ENCODE assay signal across 8 cellular contexts in the genomic region with DNA sequence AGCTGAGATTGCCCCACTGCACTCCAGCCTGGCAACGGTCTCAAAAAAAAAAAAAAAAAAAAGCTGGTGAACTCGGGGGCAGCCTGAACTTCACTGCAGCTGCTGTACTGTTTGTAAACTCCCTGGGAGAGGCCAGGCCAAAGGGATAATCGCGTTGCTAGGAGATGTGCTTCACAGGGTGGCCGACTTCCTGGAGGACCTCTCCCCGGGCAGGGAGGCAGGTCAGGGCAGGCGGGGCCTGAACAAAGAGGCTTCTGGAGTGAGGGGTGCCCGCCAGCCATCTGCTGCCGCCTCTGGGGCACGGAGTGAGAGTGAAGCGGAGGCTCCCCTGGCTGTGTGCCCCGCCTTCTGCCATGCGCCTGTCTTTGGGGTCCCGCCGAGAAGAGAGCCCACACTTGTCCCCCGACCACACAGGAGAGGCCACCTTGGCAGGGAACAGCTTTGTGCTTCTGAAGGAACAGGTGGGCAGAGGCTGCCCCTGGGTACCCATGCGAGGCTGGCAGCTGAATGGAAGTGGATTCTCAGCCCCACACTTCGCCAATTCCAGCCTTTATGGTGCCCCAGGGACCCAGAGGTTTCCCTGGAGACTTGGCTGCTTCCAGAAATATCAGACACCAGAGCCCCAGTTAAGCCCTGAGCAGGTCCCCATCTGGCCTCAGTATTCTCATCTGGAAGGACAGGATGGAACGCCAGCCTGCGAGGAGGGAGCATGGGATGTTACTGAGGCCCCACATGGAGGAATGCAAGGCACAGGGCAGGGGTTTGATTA. TPM values are rescaled to one million over a fixed set of nuclear protein-coding genes. Genes with fewer than 3 reads are reported as not detected.
DNase-seq lines count a peak whose midpoint lies in the region; ATAC-seq and TF ChIP-seq lines count a peak whose summit lies in the region.
"Had no signal": no experiment of that assay in that cellular context is flagged by ENCODE, and none has a peak within 500 bp of the region (broad histone marks: within the 10 kb centered on the region; RNA-seq: fewer than 3 reads in every experiment).

No MANE protein-coding gene starts in this region.

- H3K27me3 Mint-ChIP-seq in natural killer cell treated with Interleukin-12 subunit alpha and Interleukin-12 subunit beta and Interleukin-15 and Interleukin-18, amount 100 ng/mL, for 72 hours = no peaks in the 10 kb centered on the region

- no peak for TF ChIP-seq RAD21 in liver (IDR thresholded peaks at IDR 0.05)

- H3K4me3 Mint-ChIP-seq in natural killer cell treated with Interleukin-12 subunit alpha and Interleukin-12 subunit beta and Interleukin-15 and Interleukin-18, amount 100 ng/mL, for 72 hours = no peak overlapping the region

- no peaks in the 10 kb centered on the region for H3K9me3 Mint-ChIP-seq in natural killer cell treated with Interleukin-12 subunit alpha and Interleukin-12 subunit beta and Interleukin-15 and Interleukin-18, amount 100 ng/mL, for 72 hours

- DNase-seq in NCI-H187 treated with DMSO at 0.1 percent for 48 hours (lab: John Stamatoyannopoulos, UW) = peak; percentile 24
- peak; percentile 73 for DNase-seq in astrocyte of the spinal cord (ENCODE audit: low read depth, low spot score)
- DNase-seq in activated CD4-positive, alpha-beta T cell treated with anti-CD3 and anti-CD28 coated beads, Interleukin-2, amount 50 U/mL, for 1 hour = no peak
- DNase-seq in natural killer cell treated with Interleukin-12 subunit alpha and Interleukin-12 subunit beta and Interleukin-15 and Interleukin-18, amount 100 ng/mL, for 72 hours (ENCODE audit: low spot score) = no peak

- no peak for TF ChIP-seq CTCF in astrocyte of the spinal cord (IDR thresholded peaks at IDR 0.05; ENCODE audit: low read depth, low read length)
- TF ChIP-seq CTCF in liver (IDR thresholded peaks at IDR 0.05; ENCODE audit: low read depth, low read length, missing input control) = no peak

- H3K36me3 ChIP-seq in liver (ENCODE audit: control insufficient read depth in 4 of 4, insufficient read depth in 3 of 4, low read depth in 1 of 4, low read length in 3 of 4) (peaks cover 0 to 18% (median 7%) of the 10 kb centered on the region in 4 donors), urinary bladder (ENCODE audit: insufficient read depth) (no peaks in the 10 kb centered on the region)

- H3K9ac ChIP-seq in liver (ENCODE audit: low read depth in 1 of 2, low read length in 2 of 2) = no peak overlapping the region

- H3K27me3 ChIP-seq in liver (ENCODE audit: control insufficient read depth in 4 of 4, insufficient read depth in 4 of 4, low read length in 3 of 4) = no peaks in the 10 kb centered on the region

- ATAC-seq in GM19455 (IDR thresholded peaks at IDR 0.05; ENCODE audit: unreplicated experiment) = no peak
- no peak for ATAC-seq in natural killer cell treated with Interleukin-12 subunit alpha and Interleukin-12 subunit beta and Interleukin-15 and Interleukin-18, amount 100 ng/mL, for 72 hours

- no peak overlapping the region for H3K27ac Mint-ChIP-seq in natural killer cell treated with Interleukin-12 subunit alpha and Interleukin-12 subunit beta and Interleukin-15 and Interleukin-18, amount 100 ng/mL, for 72 hours

- no peaks in the 10 kb centered on the region for H3K36me3 Mint-ChIP-seq in natural killer cell treated with Interleukin-12 subunit alpha and Interleukin-12 subunit beta and Interleukin-15 and Interleukin-18, amount 100 ng/mL, for 72 hours

- in situ Hi-C loops in astrocyte of the spinal cord (cut with HindIII; ENCODE audit: low sequenced_read_pairs) = no loop called here

- H3K4me1 ChIP-seq in liver (ENCODE audit: control insufficient read depth in 4 of 4, insufficient read depth in 4 of 4, low read length in 3 of 4) = peaks cover 0 to 16% (median 6%) of the 10 kb centered on the region in 4 donors
- H3K4me1 ChIP-seq in urinary bladder (ENCODE audit: insufficient read depth) = no peaks in the 10 kb centered on the region

- H3K4me3 ChIP-seq in astrocyte of the spinal cord (ENCODE audit: low read depth, low read length) = no peak overlapping the region
- no peak overlapping the region for H3K4me3 ChIP-seq in liver (ENCODE audit: low read depth in 1 of 3, low read length in 3 of 3)
- H3K4me3 ChIP-seq in urinary bladder (ENCODE audit: low read depth, low read length) = no peak overlapping the region
- H3K4me3 ChIP-seq: SK-N-MC had no signal

- H3K4me1 Mint-ChIP-seq in natural killer cell treated with Interleukin-12 subunit alpha and Interleukin-12 subunit beta and Interleukin-15 and Interleukin-18, amount 100 ng/mL, for 72 hours (ENCODE audit: low read depth in 2 of 2) = peaks cover 0 to 10% of the 10 kb centered on the region in 2 donors

- H3K9me3 ChIP-seq in liver (ENCODE audit: control insufficient read depth in 4 of 4, low read length in 3 of 4) = no peaks in the 10 kb centered on the region

- WGBS in liver = 71% methylated on average over 20 of the region's 20 CpGs
- 33% methylated on average over 20 of the region's 20 CpGs for WGBS in urinary bladder

- H3K27ac ChIP-seq in liver (ENCODE audit: low read depth in 1 of 2, low read length in 2 of 2) (peak overlapping the region; percentile 32 to 57), urinary bladder (ENCODE audit: low read depth) (peak overlapping the region; percentile 63)
- H3K27ac ChIP-seq: SK-N-MC had no signal

TF ChIP-seq in liver, 16 proteins besides CTCF, POLR2A, EP300 and RAD21:
- no peak for TF ChIP-seq YY1 (IDR thresholded peaks at IDR 0.05)
- TF ChIP-seq NR2F2 (IDR thresholded peaks at IDR 0.05) = peak; percentile 47
- TF ChIP-seq HNF4G (IDR thresholded peaks at IDR 0.05) = no peak
- TF ChIP-seq, protein P1, sequence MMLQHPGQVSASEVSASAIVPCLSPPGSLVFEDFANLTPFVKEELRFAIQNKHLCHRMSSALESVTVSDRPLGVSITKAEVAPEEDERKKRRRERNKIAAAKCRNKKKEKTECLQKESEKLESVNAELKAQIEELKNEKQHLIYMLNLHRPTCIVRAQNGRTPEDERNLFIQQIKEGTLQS (IDR thresholded peaks at IDR 0.05) = no peak
- TF ChIP-seq RXRA (IDR thresholded peaks at IDR 0.05) = peak in 1 of 2 donors; percentile 40

RNA-seq across cellular contexts. Expression of a gene that starts 29.6 kb away (rescaled TPM):
- total RNA-seq in liver = 10 to 100 TPM in 1 of 2 donors, 1 to 10 TPM in 1; 9.1 to 12.6 TPM
- 10 to 100 TPM in 1 of 2 donors, 1 to 10 TPM in 1; 7.5 to 10.8 TPM for polyA plus RNA-seq in liver
- 24.8 TPM for total RNA-seq in urinary bladder
- 51.5 TPM for polyA plus RNA-seq in urinary bladder
- 10 to 100 TPM; 59.4 to 59.8 TPM for total RNA-seq in natural killer cell treated with Interleukin-12 subunit alpha and Interleukin-12 subunit beta and Interleukin-15 and Interleukin-18, amount 100 ng/mL, for 72 hours

RNA-seq across cellular contexts. Expression of a gene that starts 41.4 kb away (rescaled TPM):
- total RNA-seq in liver (1 to 10 TPM; 1.7 to 3.3 TPM), urinary bladder (8.4 TPM)
- polyA plus RNA-seq in liver (1 to 10 TPM; 1.4 to 2.2 TPM), urinary bladder (32.4 TPM)
- total RNA-seq in natural killer cell treated with Interleukin-12 subunit alpha and Interleukin-12 subunit beta and Interleukin-15 and Interleukin-18, amount 100 ng/mL, for 72 hours = 10 to 100 TPM; 19.7 to 43.0 TPM

Comparison
In these comparisons a context has a peak if more than half of its experiments do, and no peak if none do; other contexts are left out.
1. DNase-seq: peak in NCI-H187 treated with DMSO at 0.1 percent for 48 hours (single experiment) and astrocyte of the spinal cord (single experiment); none in activated CD4-positive, alpha-beta T cell treated with anti-CD3 and anti-CD28 coated beads, Interleukin-2, amount 50 U/mL, for 1 hour (single experiment) and natural killer cell treated with Interleukin-12 subunit alpha and Interleukin-12 subunit beta and Interleukin-15 and Interleukin-18, amount 100 ng/mL, for 72 hours (single experiment).